ENCODE assay signal across 25 cellular contexts in genomic region chr7:79893991-79894390, GRCh38.
"Had no signal": no experiment of that assay in that cellular context is flagged by ENCODE, and none has a peak within 500 bp of the region (broad histone marks: within the 10 kb centered on the region; RNA-seq: fewer than 3 reads in every experiment).

No MANE protein-coding gene starts in this region.

- DNase-seq: activated CD4-positive, alpha-beta T cell treated with anti-CD3 and anti-CD28 coated beads for 4 hours; activated CD4-positive, alpha-beta T cell treated with anti-CD3 and anti-CD28 coated beads, Interleukin-2, amount 50 U/mL, for 48 hours; activated CD8-positive, alpha-beta memory T cell treated with anti-CD3 and anti-CD28 coated beads for 24 hours; activated CD8-positive, alpha-beta memory T cell treated with anti-CD3 and anti-CD28 coated beads, Interleukin-2, amount 50 U/mL, for 4 hours; activated gamma-delta T cell; activated naive CD4-positive, alpha-beta T cell treated with anti-CD3 and anti-CD28 coated beads, Interleukin-2, amount 50 U/mL, for 16 hours; activated T-cell treated with anti-CD3 and anti-CD28 coated beads, Interleukin-2, amount 50 U/mL, for 24 hours; amygdala; caudate nucleus; effector CD8-positive, alpha-beta T cell; esophagus squamous epithelium; foreskin keratinocyte; heart left ventricle; left ventricle myocardium inferior; mesendoderm; natural killer cell; stimulated activated CD4-positive, alpha-beta T cell treated with anti-CD3 and anti-CD28 coated beads, Interleukin-15, amount 100 ng/mL, for 24 hours; stimulated activated CD4-positive, alpha-beta T cell treated with anti-CD3 and anti-CD28 coated beads, Interleukin-2, amount 100 ng/mL, for 24 hours; stimulated activated naive CD4-positive, alpha-beta T cell; tibial artery had no signal

- H3K36me3 ChIP-seq: esophagus squamous epithelium, heart left ventricle, left ventricle myocardium inferior, right atrium auricular region, suprapubic skin, tibial artery had no signal

- H3K27me3 Mint-ChIP-seq: activated T-cell treated with anti-CD3 and anti-CD28 coated beads, Interleukin-2, amount 50 U/mL, for 24 hours had no signal

- H3K4me3 ChIP-seq: esophagus squamous epithelium, heart left ventricle, left ventricle myocardium inferior, lung, right atrium auricular region, suprapubic skin, tibial artery had no signal

- H3K4me1 ChIP-seq: esophagus squamous epithelium, foreskin keratinocyte, heart left ventricle, left ventricle myocardium inferior, right atrium auricular region, suprapubic skin had no signal

- H3K9me3 ChIP-seq: esophagus squamous epithelium, heart left ventricle, left ventricle myocardium inferior, right atrium auricular region, suprapubic skin, tibial artery had no signal

- H3K27ac ChIP-seq: epithelial cell of prostate, esophagus squamous epithelium, foreskin keratinocyte, heart left ventricle, left ventricle myocardium inferior, right atrium auricular region, suprapubic skin, tibial artery, VCaP had no signal

- H3K4me1 Mint-ChIP-seq: natural killer cell had no signal

- H3K27me3 ChIP-seq: esophagus squamous epithelium, heart left ventricle, right atrium auricular region, suprapubic skin, tibial artery had no signal

- H3K27ac Mint-ChIP-seq: activated T-cell treated with anti-CD3 and anti-CD28 coated beads, Interleukin-2, amount 50 U/mL, for 24 hours; natural killer cell had no signal

- H3K4me3 Mint-ChIP-seq: activated T-cell treated with anti-CD3 and anti-CD28 coated beads, Interleukin-2, amount 50 U/mL, for 24 hours; natural killer cell had no signal
